14 cellular contexts compared by ENCODE assay signal in genomic region chr1:110421159-110421777, GRCh38. TPM values are rescaled to one million over a fixed set of nuclear protein-coding genes. Genes with fewer than 3 reads are reported as not detected.
DNase-seq lines count a peak whose midpoint lies in the region; FAIRE-seq and TF ChIP-seq lines count a peak whose summit lies in the region.
"Had no signal": no experiment of that assay in that cellular context is flagged by ENCODE, and none has a peak within 500 bp of the region (broad histone marks: within the 10 kb centered on the region; RNA-seq: fewer than 3 reads in every experiment).

No MANE protein-coding gene starts in this region.

- H2AK5ac ChIP-seq in mesenchymal stem cell (ENCODE audit: low read length, severe bottlenecking) (no peak overlapping the region), mesendoderm (ENCODE audit: low read length) (no peak overlapping the region)

- H3K36me3 ChIP-seq in mesenchymal stem cell (ENCODE audit: control insufficient read depth in 1 of 2, insufficient read depth in 2 of 2, low read depth in 1 of 2, low read length in 2 of 2) (no peaks in the 10 kb centered on the region), mesendoderm (ENCODE audit: control insufficient read depth, insufficient read depth, low read length) (no peaks in the 10 kb centered on the region)

- H3K36me3 Mint-ChIP-seq in nephron progenitor cell (ENCODE audit: low read depth), result no peaks in the 10 kb centered on the region

- H3K79me2 ChIP-seq in mesendoderm (ENCODE audit: control insufficient read depth, insufficient read depth, low read length), result no peaks in the 10 kb centered on the region

- 66% methylated on average over 2 of the region's 2 CpGs for WGBS in mesenchymal stem cell
- no CpG with 5 or more reads among the region's 2 CpGs for WGBS in mesendoderm (ENCODE audit: extremely low coverage, insufficient coverage, low lambda C conversion rate)

- FAIRE-seq in GM19239 (lab: Jason Lieb, UNC), result no peak

- H4K91ac ChIP-seq in mesenchymal stem cell (ENCODE audit: low read length), result no peak overlapping the region

- no peak overlapping the region for H3K27ac Mint-ChIP-seq in nephron progenitor cell

- no peak overlapping the region for H2BK5ac ChIP-seq in mesenchymal stem cell (ENCODE audit: low read depth, low read length, poor library complexity, severe bottlenecking)
- H2BK5ac ChIP-seq in mesendoderm (ENCODE audit: low read length), result no peak overlapping the region

- H3K27ac ChIP-seq in mesenchymal stem cell (ENCODE audit: low read length, poor library complexity, severe bottlenecking), result no peak overlapping the region
- H3K27ac ChIP-seq in mesendoderm (ENCODE audit: low read depth, low read length), result no peak overlapping the region

- H3K4me1 ChIP-seq in mesenchymal stem cell (ENCODE audit: control insufficient read depth, insufficient read depth, low read depth, low read length), result no peaks in the 10 kb centered on the region
- H3K4me1 ChIP-seq in mesendoderm (ENCODE audit: control insufficient read depth, low read depth, low read length), result no peaks in the 10 kb centered on the region

- H3K4me1 Mint-ChIP-seq in nephron progenitor cell, result peaks cover 14% of the 10 kb centered on the region

- H3K79me1 ChIP-seq in mesenchymal stem cell (replicated peaks; ENCODE audit: low read length, poor library complexity, severe bottlenecking) (no peaks in the 10 kb centered on the region), mesendoderm (ENCODE audit: low read length) (no peaks in the 10 kb centered on the region)

- H3K56ac ChIP-seq in mesendoderm (ENCODE audit: low read length), result no peak overlapping the region

- H3K27me3 ChIP-seq in mesenchymal stem cell (ENCODE audit: control insufficient read depth in 1 of 2, insufficient read depth in 1 of 2, low read length in 2 of 2) (peaks cover 0 to 24% of the 10 kb centered on the region in 2 experiments), mesendoderm (ENCODE audit: insufficient read depth, low read length, poor library complexity) (no peaks in the 10 kb centered on the region)

- no peak overlapping the region for H2BK12ac ChIP-seq in mesenchymal stem cell (ENCODE audit: low read length in 2 of 2)

- no peak overlapping the region for H3K14ac ChIP-seq in mesenchymal stem cell (ENCODE audit: low read length in 2 of 2)

- H2AFZ ChIP-seq in mesenchymal stem cell (ENCODE audit: low read depth, low read length), result no peak overlapping the region

- H3K23ac ChIP-seq in mesenchymal stem cell (ENCODE audit: low read length in 2 of 2) (no peak overlapping the region), mesendoderm (ENCODE audit: low read length) (no peak overlapping the region)

- H3K18ac ChIP-seq in mesenchymal stem cell (ENCODE audit: low read depth in 1 of 2, low read length in 2 of 2) (no peak overlapping the region), mesendoderm (ENCODE audit: low read length) (no peak overlapping the region)

- no peak overlapping the region for H3K4ac ChIP-seq in mesenchymal stem cell (ENCODE audit: low read depth in 1 of 2, low read length in 2 of 2)
- no peak overlapping the region for H3K4ac ChIP-seq in mesendoderm (ENCODE audit: low read depth, low read length)

- peaks cover 8% of the 10 kb centered on the region for H3K9me3 ChIP-seq in mesenchymal stem cell (ENCODE audit: control insufficient read depth, low read length)

- H2BK120ac ChIP-seq in mesenchymal stem cell (ENCODE audit: low read depth, low read length), result no peak overlapping the region
- H2BK120ac ChIP-seq in mesendoderm (ENCODE audit: low read depth, low read length), result no peak overlapping the region

- no peak for TF ChIP-seq CTCF in nephron progenitor cell (IDR thresholded peaks at IDR 0.05)

- H4K8ac ChIP-seq in mesenchymal stem cell (ENCODE audit: low read length), result no peak overlapping the region
- H4K8ac ChIP-seq in mesendoderm (ENCODE audit: low read depth, low read length), result no peak overlapping the region

- H3K4me2 ChIP-seq in mesenchymal stem cell (ENCODE audit: low read length, poor library complexity, severe bottlenecking), result no peak overlapping the region
- H3K4me2 ChIP-seq in mesendoderm (ENCODE audit: low read length), result no peak overlapping the region

- H2BK15ac ChIP-seq in mesenchymal stem cell (ENCODE audit: low read depth, poor library complexity, severe bottlenecking) (no peak overlapping the region), mesendoderm (replicated peaks; ENCODE audit: low read depth) (no peak overlapping the region)

- DNase-seq in ELR (ENCODE audit: low read depth), result peak; percentile 75
- peak; percentile 43 for DNase-seq in M059J (ENCODE audit: low read depth)
- DNase-seq in astrocyte of the hippocampus (ENCODE audit: low read depth, low spot score), result peak; percentile 23
- peak; percentile 49 for DNase-seq in mesenchymal stem cell
- no peak for DNase-seq in nephron progenitor cell
- no peak for DNase-seq in mesendoderm
- no peak for DNase-seq in activated CD8-positive, alpha-beta memory T cell treated with anti-CD3 and anti-CD28 coated beads, Interleukin-2, amount 50 U/mL, for 4 hours
- DNase-seq in GM19239 (ENCODE audit: insufficient read length, low spot score), result no peak
- DNase-seq: activated T-cell treated with anti-CD3 and anti-CD28 coated beads, Interleukin-2, amount 50 U/mL, for 1 hour; DMS79; effector memory CD4-positive, alpha-beta T cell; left ventricle myocardium superior; NCI-H2171 treated with DMSO at 0.1 percent for 48 hours had no signal

- H3K27me3 Mint-ChIP-seq in nephron progenitor cell (ENCODE audit: low read depth, poor library complexity), result no peaks in the 10 kb centered on the region

- no peak overlapping the region for H3K4me3 Mint-ChIP-seq in nephron progenitor cell

- H3K9ac ChIP-seq in mesenchymal stem cell (ENCODE audit: low read length) (peak overlapping the region; percentile 67), mesendoderm (ENCODE audit: low read length) (no peak overlapping the region)

- no peak overlapping the region for H3K4me3 ChIP-seq in mesenchymal stem cell (ENCODE audit: insufficient read depth in 1 of 2, low read depth in 1 of 2, low read length in 2 of 2)
- no peak overlapping the region for H3K4me3 ChIP-seq in mesendoderm (ENCODE audit: low read length)

- no peak overlapping the region for H4K5ac ChIP-seq in mesendoderm (ENCODE audit: low read length)

- peaks cover 12% of the 10 kb centered on the region for H3K9me3 Mint-ChIP-seq in nephron progenitor cell

RNA-seq across cellular contexts. Expression of gene LAMTOR5, which starts 13.8 kb away (rescaled TPM):
- 96.8 and 157 TPM in 2 replicates for total RNA-seq in M059J (2014; rRNA removed; shearing (Covaris generic))
- polyA plus RNA-seq in mesenchymal stem cell (2013, experiment 1 of 2), result 272 TPM
- 279 TPM for polyA plus RNA-seq in mesenchymal stem cell (2013, experiment 2 of 2)
- polyA plus RNA-seq in mesendoderm (2013, experiment 1 of 2), result 171 TPM
- polyA plus RNA-seq in mesendoderm (2013, experiment 2 of 2), result 171 TPM

RNA-seq across cellular contexts. Expression of gene PROK1, which starts 29.7 kb away (rescaled TPM):
- 1.6 and 1.9 TPM in 2 replicates for total RNA-seq in M059J (2014; rRNA removed; shearing (Covaris generic))
- 0.17 TPM for polyA plus RNA-seq in mesenchymal stem cell (2013, experiment 1 of 2)
- polyA plus RNA-seq in mesenchymal stem cell (2013, experiment 2 of 2), result 0.11 TPM
- 1.0 TPM for polyA plus RNA-seq in mesendoderm (2013, experiment 1 of 2)
- 0.95 TPM for polyA plus RNA-seq in mesendoderm (2013, experiment 2 of 2)
- total RNA-seq: left ventricle myocardium superior, pulmonary artery endothelial cell had no signal

RNA-seq across cellular contexts. Expression of gene SLC16A4, which starts 30.4 kb away (rescaled TPM):
- total RNA-seq in M059J (2014; rRNA removed; shearing (Covaris generic)), result 30.0 and 47.6 TPM in 2 replicates
- 11.9 TPM for polyA plus RNA-seq in mesenchymal stem cell (2013, experiment 1 of 2)
- 12.4 TPM for polyA plus RNA-seq in mesenchymal stem cell (2013, experiment 2 of 2)
- polyA plus RNA-seq in mesendoderm (2013, experiment 1 of 2), result 0.28 TPM
- 0.29 TPM for polyA plus RNA-seq in mesendoderm (2013, experiment 2 of 2)

Comparison
In these comparisons a context has a peak if more than half of its experiments do, and no peak if none do; other contexts are left out.
1. DNase-seq: peak in ELR (single experiment), M059J (single experiment), astrocyte of the hippocampus (single experiment) and mesenchymal stem cell (single experiment); none in nephron progenitor cell (single experiment), mesendoderm (single experiment), activated CD8-positive, alpha-beta memory T cell treated with anti-CD3 and anti-CD28 coated beads, Interleukin-2, amount 50 U/mL, for 4 hours (single experiment) and GM19239 (single experiment).